10 cellular contexts compared by ENCODE assay signal in the genomic region with DNA sequence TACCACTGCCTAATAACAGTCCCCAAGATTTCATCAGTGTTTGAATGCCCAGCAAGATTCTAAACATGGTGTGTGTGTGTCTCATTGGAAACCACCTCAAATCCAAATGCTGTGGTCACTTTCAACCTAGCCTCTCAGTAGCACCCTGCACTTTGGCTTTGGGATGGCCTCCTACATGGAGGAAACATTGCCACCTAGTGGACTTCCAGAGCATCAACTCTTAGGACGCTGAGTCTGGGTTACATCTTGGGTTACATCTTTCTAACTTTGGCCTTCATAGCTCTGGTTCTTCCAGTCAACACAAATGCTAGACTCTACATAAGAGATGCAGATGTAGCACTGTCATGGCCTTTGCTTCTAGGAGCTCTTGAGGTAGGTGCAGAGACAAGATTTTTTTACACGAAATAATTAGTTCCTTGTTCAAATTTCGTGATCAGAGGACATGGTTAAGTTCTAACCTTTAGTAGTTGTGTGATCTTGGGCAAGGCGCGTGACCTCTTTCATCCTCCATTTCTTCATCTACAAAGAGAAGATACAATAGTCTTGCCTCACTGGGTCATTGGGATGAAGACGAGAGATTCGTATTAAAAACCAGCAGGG.
DNase-seq lines count a peak whose midpoint lies in the region; ATAC-seq, FAIRE-seq and TF ChIP-seq lines count a peak whose summit lies in the region.
"Had no signal": no experiment of that assay in that cellular context is flagged by ENCODE, and none has a peak within 500 bp of the region (broad histone marks: within the 10 kb centered on the region; RNA-seq: fewer than 3 reads in every experiment).

No MANE protein-coding gene starts in this region.

- no peak overlapping the region for H3K27ac ChIP-seq in keratinocyte (ENCODE audit: control insufficient read depth, insufficient read depth, low read length)
- no peak overlapping the region for H3K27ac ChIP-seq in thoracic aorta

- no peak overlapping the region for H3K4me2 ChIP-seq in keratinocyte (ENCODE audit: control insufficient read depth, extremely low read depth, insufficient read depth, low read depth, low read length)

- in situ Hi-C loops in T47D (cut with HindIII; ENCODE audit: low pct_unique_long_range_greater_than_20kb, low sequenced_read_pairs), result no loop called here

- no peak overlapping the region for H3K4me3 Mint-ChIP-seq in activated T-cell treated with anti-CD3 and anti-CD28 coated beads, Interleukin-2, amount 50 U/mL, for 4 hours
- H3K4me3 Mint-ChIP-seq: dendritic cell treated with granulocyte-macrophage colony-stimulating factor and Interleukin-4, amounts not matched to agents 40 ng/mL and 50 ng/mL, for 4 days; stimulated activated naive CD8-positive, alpha-beta T cell treated with anti-CD3 and anti-CD28 coated beads, Interleukin-15, Interleukin-2, amounts not matched to agents 100 ng/mL and 50 ng/mL, for 24 hours had no signal

- no peaks in the 10 kb centered on the region for H3K79me2 ChIP-seq in keratinocyte (ENCODE audit: control insufficient read depth, insufficient read depth, low read length)

- H3K4me3 ChIP-seq in keratinocyte (ENCODE audit: control insufficient read depth in 2 of 3, extremely low read depth in 1 of 3, insufficient read depth in 2 of 3, low read depth in 1 of 3, low read length in 3 of 3) (no peak overlapping the region), thoracic aorta (no peak overlapping the region)

- FAIRE-seq in keratinocyte (lab: Jason Lieb, UNC), result peak; percentile 92

- no peaks in the 10 kb centered on the region for H4K20me1 ChIP-seq in keratinocyte (ENCODE audit: control insufficient read depth, extremely low read depth, insufficient read depth, low read length)

- peaks cover 9% of the 10 kb centered on the region for H3K27me3 Mint-ChIP-seq in activated T-cell treated with anti-CD3 and anti-CD28 coated beads, Interleukin-2, amount 50 U/mL, for 4 hours (ENCODE audit: low read depth)

- ATAC-seq in activated T-cell treated with anti-CD3 and anti-CD28 coated beads, Interleukin-2, amount 50 U/mL, for 4 hours, result no peak
- no peak for ATAC-seq in thoracic aorta (ENCODE audit: insufficient number of reproducible peaks, low FRiP score, low read depth)
- ATAC-seq in HG02970 (IDR thresholded peaks at IDR 0.05; ENCODE audit: low FRiP score, unreplicated experiment), result no peak

- no peaks in the 10 kb centered on the region for H3K9me3 ChIP-seq in keratinocyte (ENCODE audit: control insufficient read depth, low read depth, low read length)
- H3K9me3 ChIP-seq in thoracic aorta, result no peaks in the 10 kb centered on the region

- H2AFZ ChIP-seq in keratinocyte (ENCODE audit: control insufficient read depth, low read length), result no peak overlapping the region

- no peak overlapping the region for H3K9ac ChIP-seq in keratinocyte (ENCODE audit: control insufficient read depth, extremely low read depth, insufficient read depth, low read length)

- dilution Hi-C loops in keratinocyte (cut with MboI; ENCODE audit: extremely low pct_ligation_motif_present, low sequenced_read_pairs), result no loop called here

- H3K9me1 ChIP-seq in keratinocyte (ENCODE audit: control insufficient read depth, extremely low read depth, insufficient read depth, low read length), result no peaks in the 10 kb centered on the region

- peak; percentile 27 to 29 for DNase-seq in activated T-cell treated with anti-CD3 and anti-CD28 coated beads, Interleukin-2, amount 50 U/mL, for 48 hours
- DNase-seq in activated T-cell treated with anti-CD3 and anti-CD28 coated beads, Interleukin-2, amount 50 U/mL, for 4 hours, result no peak
- DNase-seq in HT-29 (ENCODE audit: low spot score) (peak; percentile 67), NOMO-1 (lab: John Stamatoyannopoulos, UW; ENCODE audit: unreplicated experiment in 2 of 2) (peak; percentile 39 to 63), T47D (ENCODE audit: low read depth in 1 of 2, low spot score in 1 of 2) (peak; percentile 80 to 83), keratinocyte (ENCODE audit: low read depth, low spot score) (no peak), thoracic aorta (ENCODE audit: low spot score) (no peak)

- H3K36me3 Mint-ChIP-seq in activated T-cell treated with anti-CD3 and anti-CD28 coated beads, Interleukin-2, amount 50 U/mL, for 4 hours (ENCODE audit: insufficient read depth), result no peaks in the 10 kb centered on the region

- no peaks in the 10 kb centered on the region for H3K9me3 Mint-ChIP-seq in activated T-cell treated with anti-CD3 and anti-CD28 coated beads, Interleukin-2, amount 50 U/mL, for 4 hours
- H3K9me3 Mint-ChIP-seq: dendritic cell treated with granulocyte-macrophage colony-stimulating factor and Interleukin-4, amounts not matched to agents 40 ng/mL and 50 ng/mL, for 4 days; stimulated activated naive CD8-positive, alpha-beta T cell treated with anti-CD3 and anti-CD28 coated beads, Interleukin-15, Interleukin-2, amounts not matched to agents 100 ng/mL and 50 ng/mL, for 24 hours had no signal

- no peaks in the 10 kb centered on the region for H3K4me1 ChIP-seq in keratinocyte (ENCODE audit: control insufficient read depth, extremely low read depth, insufficient read depth, low read length)
- no peaks in the 10 kb centered on the region for H3K4me1 ChIP-seq in thoracic aorta (ENCODE audit: control insufficient read depth in 1 of 2, low read depth in 2 of 2)

- no peaks in the 10 kb centered on the region for H3K4me1 Mint-ChIP-seq in activated T-cell treated with anti-CD3 and anti-CD28 coated beads, Interleukin-2, amount 50 U/mL, for 4 hours (ENCODE audit: low read depth)

- H3K36me3 ChIP-seq in keratinocyte (ENCODE audit: control insufficient read depth in 2 of 2, extremely low read depth in 1 of 2, insufficient read depth in 2 of 2, low read length in 2 of 2) (no peaks in the 10 kb centered on the region), thoracic aorta (no peaks in the 10 kb centered on the region)

- TF ChIP-seq CTCF in keratinocyte (optimal IDR thresholded peaks at IDR 0.05 in 1 of 3, IDR thresholded peaks at IDR 0.05 in 1 of 3, conservative IDR thresholded peaks at IDR 0.05 in 1 of 3; ENCODE audit: extremely low read depth in 1 of 3, insufficient read depth in 2 of 3, low read length in 3 of 3) (peak; percentile 82 to 87 (median 86)), thoracic aorta (IDR thresholded peaks at IDR 0.05) (peak; percentile 62)

- H3K27me3 ChIP-seq in keratinocyte (ENCODE audit: control insufficient read depth, extremely low read depth, insufficient read depth, low read length) (peaks cover 5% of the 10 kb centered on the region), thoracic aorta (replicated peaks; ENCODE audit: insufficient read depth) (no peaks in the 10 kb centered on the region)

Comparison
In these comparisons a context has a peak if more than half of its experiments do, and no peak if none do; other contexts are left out.
1. DNase-seq: peak in activated T-cell treated with anti-CD3 and anti-CD28 coated beads, Interleukin-2, amount 50 U/mL, for 48 hours (2 of 2), HT-29 (single experiment), NOMO-1 (2 of 2) and T47D (2 of 2); none in activated T-cell treated with anti-CD3 and anti-CD28 coated beads, Interleukin-2, amount 50 U/mL, for 4 hours (single experiment), keratinocyte (single experiment) and thoracic aorta (single experiment).